1 cellular context compared by ENCODE assay signal in the genomic region with DNA sequence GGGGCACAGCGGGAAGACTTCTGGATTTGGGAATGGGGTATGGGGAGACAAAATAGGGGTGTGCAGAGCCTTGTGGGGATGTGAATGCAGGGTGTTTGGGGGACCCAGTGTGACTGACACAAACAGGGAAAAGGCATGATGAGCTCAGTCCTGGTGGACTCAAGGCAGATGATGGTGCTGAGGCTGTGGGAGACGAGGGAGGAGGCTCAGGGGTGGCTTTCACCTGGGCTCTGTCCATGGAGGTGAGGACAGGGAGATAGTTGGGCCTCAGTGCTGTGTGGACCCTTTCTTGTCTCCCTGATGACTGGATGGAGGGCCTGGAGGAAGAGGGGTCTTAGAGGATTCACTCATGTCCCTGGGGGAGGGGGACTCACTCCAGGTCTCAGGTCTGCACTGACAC.
TF ChIP-seq lines count a peak whose summit lies in the region.

No MANE protein-coding gene starts in this region.

TF ChIP-seq in H1, 55 proteins besides CTCF, POLR2A, EP300 and RAD21:
- TF ChIP-seq ATF2 (IDR thresholded peaks at IDR 0.05; ENCODE audit: low read length) (no peak), SP1 (IDR thresholded peaks at IDR 0.05; ENCODE audit: low read depth, low read length) (no peak), RFX5 (IDR thresholded peaks at IDR 0.05; ENCODE audit: borderline replicate concordance, low read depth, low read length) (no peak), SIX5 (IDR thresholded peaks at IDR 0.05; ENCODE audit: low read depth, low read length) (no peak), BCL11A (IDR thresholded peaks at IDR 0.05; ENCODE audit: low read depth in 2 of 2, low read length in 2 of 2) (no peak), CBX5 (IDR thresholded peaks at IDR 0.05; ENCODE audit: low read depth, low read length) (no peak), NRF1 (IDR thresholded peaks at IDR 0.05; ENCODE audit: low read depth, low read length) (no peak), BRCA1 (IDR thresholded peaks at IDR 0.05; ENCODE audit: low read depth, low read length) (no peak), CREB1 (IDR thresholded peaks at IDR 0.05) (no peak), CHD1 (IDR thresholded peaks at IDR 0.05; ENCODE audit: low read depth, low read length) (no peak), SAP30 (IDR thresholded peaks at IDR 0.05; ENCODE audit: insufficient read depth, insufficient replicate concordance, low read length) (no peak), SP2 (IDR thresholded peaks at IDR 0.05; ENCODE audit: low read length) (no peak), POU5F1 (IDR thresholded peaks at IDR 0.05; ENCODE audit: low read depth, low read length) (no peak), ZNF274 (IDR thresholded peaks at IDR 0.05; ENCODE audit: borderline replicate concordance, extremely low read depth, low read length) (no peak), SP4 (IDR thresholded peaks at IDR 0.05; ENCODE audit: low read length) (no peak), SRF (IDR thresholded peaks at IDR 0.05; ENCODE audit: low read depth, low read length) (no peak), NANOG (IDR thresholded peaks at IDR 0.05; ENCODE audit: insufficient read depth, low read depth, low read length, poor library complexity, severe bottlenecking) (no peak)
- TF ChIP-seq, protein P1, sequence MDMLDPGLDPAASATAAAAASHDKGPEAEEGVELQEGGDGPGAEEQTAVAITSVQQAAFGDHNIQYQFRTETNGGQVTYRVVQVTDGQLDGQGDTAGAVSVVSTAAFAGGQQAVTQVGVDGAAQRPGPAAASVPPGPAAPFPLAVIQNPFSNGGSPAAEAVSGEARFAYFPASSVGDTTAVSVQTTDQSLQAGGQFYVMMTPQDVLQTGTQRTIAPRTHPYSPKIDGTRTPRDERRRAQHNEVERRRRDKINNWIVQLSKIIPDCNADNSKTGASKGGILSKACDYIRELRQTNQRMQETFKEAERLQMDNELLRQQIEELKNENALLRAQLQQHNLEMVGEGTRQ (IDR thresholded peaks at IDR 0.05; ENCODE audit: low read length) = no peak
- TF ChIP-seq, protein P2, sequence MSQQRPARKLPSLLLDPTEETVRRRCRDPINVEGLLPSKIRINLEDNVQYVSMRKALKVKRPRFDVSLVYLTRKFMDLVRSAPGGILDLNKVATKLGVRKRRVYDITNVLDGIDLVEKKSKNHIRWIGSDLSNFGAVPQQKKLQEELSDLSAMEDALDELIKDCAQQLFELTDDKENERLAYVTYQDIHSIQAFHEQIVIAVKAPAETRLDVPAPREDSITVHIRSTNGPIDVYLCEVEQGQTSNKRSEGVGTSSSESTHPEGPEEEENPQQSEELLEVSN (IDR thresholded peaks at IDR 0.05) = no peak
- TF ChIP-seq, protein P3, sequence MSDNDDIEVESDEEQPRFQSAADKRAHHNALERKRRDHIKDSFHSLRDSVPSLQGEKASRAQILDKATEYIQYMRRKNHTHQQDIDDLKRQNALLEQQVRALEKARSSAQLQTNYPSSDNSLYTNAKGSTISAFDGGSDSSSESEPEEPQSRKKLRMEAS (IDR thresholded peaks at IDR 0.05) = no peak
